32 cellular contexts compared by ENCODE assay signal in the genomic region with DNA sequence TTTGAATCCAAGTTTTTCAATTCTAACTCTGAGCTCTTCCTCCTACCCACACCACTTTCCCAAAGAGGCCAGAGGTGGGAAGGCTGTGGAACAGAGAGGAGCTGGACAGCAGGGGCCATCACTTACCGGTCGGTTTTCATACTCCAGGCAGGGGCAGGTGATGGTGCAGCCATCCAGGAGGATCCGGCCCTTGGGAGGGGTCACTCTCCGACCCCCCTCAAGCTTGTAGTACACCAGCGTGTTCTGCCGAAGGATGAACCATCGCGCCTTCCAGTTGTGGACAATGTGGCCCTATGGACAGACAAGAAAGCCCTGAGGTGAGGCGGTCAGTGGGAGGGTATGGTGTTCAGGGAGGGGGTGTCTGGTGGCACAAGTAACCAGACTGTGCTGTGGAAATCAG. TPM values are rescaled to one million over a fixed set of nuclear protein-coding genes. Genes with fewer than 3 reads are reported as not detected.
"Had no signal": no experiment of that assay in that cellular context is flagged by ENCODE, and none has a peak within 500 bp of the region (broad histone marks: within the 10 kb centered on the region; RNA-seq: fewer than 3 reads in every experiment).

No MANE protein-coding gene starts in this region.

- H3K79me2 ChIP-seq: parathyroid adenoma had no signal

- H3K9ac ChIP-seq: neural progenitor cell, parathyroid adenoma had no signal

- H3K36me3 ChIP-seq: neural progenitor cell, neutrophil, ovary, right lobe of liver, sigmoid colon, thoracic aorta, tibial nerve, upper lobe of left lung, vagina had no signal

- H3K36me3 Mint-ChIP-seq: natural killer cell; neural progenitor cell; stimulated activated effector memory CD8-positive, alpha-beta T cell treated with anti-CD3 and anti-CD28 coated beads, Interleukin-12 subunit alpha, Interleukin-12 subunit beta, amount 100 ng/mL, for 72 hours had no signal

- H3K4me1 Mint-ChIP-seq: natural killer cell; nephron; stimulated activated effector memory CD8-positive, alpha-beta T cell treated with anti-CD3 and anti-CD28 coated beads, Interleukin-12 subunit alpha, Interleukin-12 subunit beta, amount 100 ng/mL, for 72 hours; stimulated activated naive B cell treated with anti-CD40 and anti-IgM and Interleukin-4, amounts not matched to agents 10 μg/mL and 1 μg/mL and 100 μg/mL, for 72 hours had no signal

- H3K4me1 ChIP-seq: neural progenitor cell, psoas muscle, sigmoid colon, stomach, thyroid gland, tibial nerve, upper lobe of left lung, vagina had no signal

- H3K9me3 Mint-ChIP-seq: natural killer cell; nephron; neural progenitor cell; stimulated activated naive B cell treated with anti-CD40 and anti-IgM and Interleukin-4, amounts not matched to agents 10 μg/mL and 1 μg/mL and 100 μg/mL, for 72 hours; stimulated activated naive CD8-positive, alpha-beta T cell treated with anti-CD3 and anti-CD28 coated beads, Interleukin-15, Interleukin-2, amounts not matched to agents 100 ng/mL and 50 ng/mL, for 24 hours had no signal

- H3K27me3 ChIP-seq: neural progenitor cell, ovary, right lobe of liver, sigmoid colon, stomach, thyroid gland, tibial nerve, upper lobe of left lung, vagina had no signal

- H2AFZ ChIP-seq: neural progenitor cell, parathyroid adenoma had no signal

- DNase-seq: natural killer cell; nucleus accumbens; ovary; posterior cingulate gyrus; psoas muscle; right cardiac atrium; right lobe of liver; sigmoid colon; small intestine; stimulated activated CD4-positive, alpha-beta T cell treated with anti-CD3 and anti-CD28 coated beads, Interleukin-15, amount 100 ng/mL, for 24 hours; stimulated activated CD4-positive, alpha-beta T cell treated with anti-CD3 and anti-CD28 coated beads, Interleukin-2, amount 100 ng/mL, for 24 hours; stimulated activated CD4-positive, alpha-beta T cell treated with anti-CD3 and anti-CD28 coated beads, Interleukin-2, amount 100 ng/mL, for 48 hours; stimulated activated CD4-positive, alpha-beta T cell treated with anti-CD3 and anti-CD28 coated beads, Interleukin-4, amount 100 ng/mL, for 24 hours; stimulated activated naive B cell treated with anti-CD40 and anti-IgM and Interleukin-4, amounts not matched to agents 10 μg/mL and 1 μg/mL and 100 μg/mL, for 72 hours; stimulated activated naive CD4-positive, alpha-beta T cell treated with Interleukin-2 at 50 U/mL for 16 hours; stomach; thyroid gland; trophoblast cell; upper lobe of left lung had no signal

- H3K27ac Mint-ChIP-seq: natural killer cell; nephron; neural progenitor cell; progenitor cell of endocrine pancreas; stimulated activated effector memory CD8-positive, alpha-beta T cell treated with anti-CD3 and anti-CD28 coated beads, Interleukin-12 subunit alpha, Interleukin-12 subunit beta, amount 100 ng/mL, for 72 hours; stimulated activated naive B cell treated with anti-CD40 and anti-IgM and Interleukin-4, amounts not matched to agents 10 μg/mL and 1 μg/mL and 100 μg/mL, for 72 hours; stimulated activated naive CD8-positive, alpha-beta T cell treated with anti-CD3 and anti-CD28 coated beads, Interleukin-15, Interleukin-2, amounts not matched to agents 100 ng/mL and 50 ng/mL, for 24 hours had no signal

- H3K27me3 Mint-ChIP-seq: stimulated activated naive CD8-positive, alpha-beta T cell treated with anti-CD3 and anti-CD28 coated beads, Interleukin-15, Interleukin-2, amounts not matched to agents 100 ng/mL and 50 ng/mL, for 24 hours had no signal

- ATAC-seq: natural killer cell; psoas muscle; right cardiac atrium; right lobe of liver; stimulated activated effector memory CD8-positive, alpha-beta T cell treated with anti-CD3 and anti-CD28 coated beads, Interleukin-12 subunit alpha, Interleukin-12 subunit beta, amount 100 ng/mL, for 72 hours; stimulated activated naive B cell treated with anti-CD40 and anti-IgM and Interleukin-4, amounts not matched to agents 10 μg/mL and 1 μg/mL and 100 μg/mL, for 72 hours had no signal

- H3K9me3 ChIP-seq: neutrophil, ovary, psoas muscle, right lobe of liver, sigmoid colon, stomach, thoracic aorta, thyroid gland, tibial nerve, upper lobe of left lung, vagina had no signal

- H3K4me2 ChIP-seq: neural progenitor cell had no signal

- FAIRE-seq: small intestine, urothelium cell line had no signal

- H3K4me3 ChIP-seq: neural progenitor cell, ovary, psoas muscle, right lobe of liver, sigmoid colon, stomach, thoracic aorta, thyroid gland, tibial nerve, upper lobe of left lung, vagina had no signal

- H3K4me3 Mint-ChIP-seq: natural killer cell; nephron; neural progenitor cell; stimulated activated effector memory CD8-positive, alpha-beta T cell treated with anti-CD3 and anti-CD28 coated beads, Interleukin-12 subunit alpha, Interleukin-12 subunit beta, amount 100 ng/mL, for 72 hours; stimulated activated naive B cell treated with anti-CD40 and anti-IgM and Interleukin-4, amounts not matched to agents 10 μg/mL and 1 μg/mL and 100 μg/mL, for 72 hours; stimulated activated naive CD8-positive, alpha-beta T cell treated with anti-CD3 and anti-CD28 coated beads, Interleukin-15, Interleukin-2, amounts not matched to agents 100 ng/mL and 50 ng/mL, for 24 hours had no signal

- H3K27ac ChIP-seq: neural progenitor cell, neutrophil, ovary, parathyroid adenoma, psoas muscle, right lobe of liver, sigmoid colon, stomach, thoracic aorta, thyroid gland, tibial nerve, upper lobe of left lung, vagina had no signal

RNA-seq across cellular contexts. Expression of a gene that starts 14.4 kb away (rescaled TPM):
- total RNA-seq: natural killer cell, temporal lobe had no signal
- polyA plus RNA-seq: neural cell had no signal
